In the genomic region with DNA sequence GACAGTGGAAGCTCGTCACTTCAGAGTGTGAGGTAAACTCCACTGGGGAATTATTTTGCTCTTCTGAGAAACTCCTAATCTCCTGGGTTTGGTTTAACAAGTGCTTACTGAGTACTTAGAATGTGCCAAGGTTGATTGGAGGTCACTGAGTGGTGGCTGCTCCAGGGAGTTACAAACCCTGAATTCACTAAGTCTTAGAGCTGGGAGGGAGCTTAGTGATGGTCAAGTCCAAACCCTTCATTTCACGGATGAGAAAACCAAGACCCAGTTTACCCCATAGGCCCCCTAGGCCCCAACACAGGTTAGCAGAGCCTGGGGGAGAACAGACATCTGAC, we compare ENCODE assay signal across 11 cellular contexts. TPM values are rescaled to one million over a fixed set of nuclear protein-coding genes. Genes with fewer than 3 reads are reported as not detected.
DNase-seq lines count a peak whose midpoint lies in the region; ATAC-seq and TF ChIP-seq lines count a peak whose summit lies in the region.
"Had no signal": no experiment of that assay in that cellular context is flagged by ENCODE, and none has a peak within 500 bp of the region (broad histone marks: within the 10 kb centered on the region; RNA-seq: fewer than 3 reads in every experiment).

No MANE protein-coding gene starts in this region.

- H3F3A ChIP-seq in smooth muscle cell (ENCODE audit: low read depth): no peaks in the 10 kb centered on the region

- no peak overlapping the region for H2AFZ ChIP-seq in smooth muscle cell (ENCODE audit: low read depth)

- H3K36me3 ChIP-seq in CD8-positive, alpha-beta T cell (ENCODE audit: insufficient read depth, low read length): no peaks in the 10 kb centered on the region
- H3K36me3 ChIP-seq in lung (ENCODE audit: control insufficient read depth in 2 of 2, insufficient read depth in 2 of 2, low read length in 2 of 2) (no peaks in the 10 kb centered on the region), suprapubic skin (peaks cover 3% of the 10 kb centered on the region), smooth muscle cell (ENCODE audit: low read depth) (no peaks in the 10 kb centered on the region)

- no peak overlapping the region for H3K9ac ChIP-seq in smooth muscle cell (ENCODE audit: low read depth)

- no peak for TF ChIP-seq EP300 in suprapubic skin (IDR thresholded peaks at IDR 0.05)

- H3K27me3 ChIP-seq in CD8-positive, alpha-beta T cell (ENCODE audit: insufficient read depth, low read length): no peaks in the 10 kb centered on the region
- H3K27me3 ChIP-seq in lung (ENCODE audit: control insufficient read depth, insufficient read depth) (no peaks in the 10 kb centered on the region), suprapubic skin (no peaks in the 10 kb centered on the region), smooth muscle cell (ENCODE audit: low read depth) (no peaks in the 10 kb centered on the region)
- H3K27me3 ChIP-seq: tibial artery had no signal

- no peaks in the 10 kb centered on the region for H3K9me3 Mint-ChIP-seq in CD8-positive, alpha-beta T cell
- H3K9me3 Mint-ChIP-seq in T-helper 1 cell treated with Interleukin-12 subunit alpha and Interleukin-12 subunit beta and Interleukin-4 antibody, amounts not matched to agents 30 μg/mL and 1 μg/mL, for 36 hours: no peaks in the 10 kb centered on the region

- peak overlapping the region; percentile 43 for H3K27ac ChIP-seq in CD8-positive, alpha-beta T cell (ENCODE audit: low read depth, low read length)
- no peak overlapping the region for H3K27ac ChIP-seq in lung (ENCODE audit: low read depth in 1 of 2, low read length in 1 of 2)
- H3K27ac ChIP-seq in suprapubic skin: no peak overlapping the region
- H3K27ac ChIP-seq in smooth muscle cell (ENCODE audit: low read depth): no peak overlapping the region
- H3K27ac ChIP-seq: tibial artery had no signal

- CTCF ChIA-PET in CD8-positive, alpha-beta T cell (lab: Charles Lee): interaction anchor here (1.1 to 2.8 kb wide), 2 partner anchors 41 to 44 kb away, joined by 6 to 18 read pairs; no protein-coding TSS in a partner anchor

- H3K4me1 ChIP-seq in CD8-positive, alpha-beta T cell (ENCODE audit: insufficient read depth, low read length): peaks cover 22% of the 10 kb centered on the region
- peaks cover 0 to 7% of the 10 kb centered on the region in 2 donors for H3K4me1 ChIP-seq in lung (ENCODE audit: control insufficient read depth in 2 of 2, insufficient read depth in 2 of 2, low read length in 2 of 2)
- H3K4me1 ChIP-seq in suprapubic skin: no peaks in the 10 kb centered on the region
- no peaks in the 10 kb centered on the region for H3K4me1 ChIP-seq in smooth muscle cell (ENCODE audit: low read depth)
- H3K4me1 ChIP-seq: tibial artery had no signal

- H3K79me2 ChIP-seq in smooth muscle cell (ENCODE audit: low read depth): no peaks in the 10 kb centered on the region

- POLR2A ChIA-PET in CD8-positive, alpha-beta T cell (lab: Charles Lee): interaction anchor here (1.0 to 1.5 kb wide), 4 partner anchors 9 to 44 kb away, joined by 3 to 6 read pairs (median 4); no protein-coding TSS in a partner anchor

- H3K27me3 Mint-ChIP-seq in CD8-positive, alpha-beta T cell (ENCODE audit: low read depth): no peaks in the 10 kb centered on the region
- H3K27me3 Mint-ChIP-seq in T-helper 1 cell treated with Interleukin-12 subunit alpha and Interleukin-12 subunit beta and Interleukin-4 antibody, amounts not matched to agents 30 μg/mL and 1 μg/mL, for 36 hours (ENCODE audit: low read depth): no peaks in the 10 kb centered on the region

- intact Hi-C loops in CD8-positive, alpha-beta T cell (cut with DNase I, micrococcal nuclease): no loop called here

- WGBS in lung, 2 donors: 61 to 64% methylated on average over 2 of the region's 2 CpGs
- 76% methylated on average over 2 of the region's 2 CpGs for WGBS in suprapubic skin
- WGBS in smooth muscle cell (ENCODE audit: low lambda C conversion rate): 88% methylated on average over 2 of the region's 2 CpGs

- no peak overlapping the region for H3K4me3 ChIP-seq in CD8-positive, alpha-beta T cell (ENCODE audit: low read depth, low read length)
- H3K4me3 ChIP-seq in lung: no peak overlapping the region
- H3K4me3 ChIP-seq in suprapubic skin: no peak overlapping the region
- no peak overlapping the region for H3K4me3 ChIP-seq in smooth muscle cell
- H3K4me3 ChIP-seq: tibial artery had no signal

- no peak for ATAC-seq in CD8-positive, alpha-beta T cell
- peak; percentile 16 for ATAC-seq in GM19372 (IDR thresholded peaks at IDR 0.05; ENCODE audit: low read depth, unreplicated experiment)
- ATAC-seq in lung (ENCODE audit: insufficient read depth, low FRiP score): peak; percentile 27

- H3K36me3 Mint-ChIP-seq in CD8-positive, alpha-beta T cell: peaks cover 10% of the 10 kb centered on the region
- no peaks in the 10 kb centered on the region for H3K36me3 Mint-ChIP-seq in T-helper 1 cell treated with Interleukin-12 subunit alpha and Interleukin-12 subunit beta and Interleukin-4 antibody, amounts not matched to agents 30 μg/mL and 1 μg/mL, for 36 hours (ENCODE audit: low read depth)

- DNase-seq in CD8-positive, alpha-beta T cell: no peak
- DNase-seq in lung (ENCODE audit: low spot score): no peak
- no peak for DNase-seq in suprapubic skin (ENCODE audit: low spot score in 2 of 2)
- DNase-seq in mesenteric fat pad (ENCODE audit: low spot score): no peak
- DNase-seq in NCI-H1417 treated with DMSO at 0.1 percent for 48 hours (lab: John Stamatoyannopoulos, UW): no peak
- no peak for DNase-seq in smooth muscle cell (lab: John Stamatoyannopoulos, UW; ENCODE audit: unreplicated experiment)
- DNase-seq: foreskin melanocyte, islet precursor cell, tibial artery had no signal

- peak overlapping the region; percentile 95 for H3K27ac Mint-ChIP-seq in CD8-positive, alpha-beta T cell
- peak overlapping the region; percentile 34 for H3K27ac Mint-ChIP-seq in T-helper 1 cell treated with Interleukin-12 subunit alpha and Interleukin-12 subunit beta and Interleukin-4 antibody, amounts not matched to agents 30 μg/mL and 1 μg/mL, for 36 hours

- peaks cover 22% of the 10 kb centered on the region for H3K4me1 Mint-ChIP-seq in CD8-positive, alpha-beta T cell (ENCODE audit: low read depth)
- peaks cover 9% of the 10 kb centered on the region for H3K4me1 Mint-ChIP-seq in T-helper 1 cell treated with Interleukin-12 subunit alpha and Interleukin-12 subunit beta and Interleukin-4 antibody, amounts not matched to agents 30 μg/mL and 1 μg/mL, for 36 hours (ENCODE audit: low read depth)

- no peak overlapping the region for H3K4me2 ChIP-seq in smooth muscle cell

- TF ChIP-seq POLR2A in suprapubic skin (IDR thresholded peaks at IDR 0.05): no peak

- no peak for TF ChIP-seq CTCF in CD8-positive, alpha-beta T cell (IDR thresholded peaks at IDR 0.05)
- TF ChIP-seq CTCF in lung (IDR thresholded peaks at IDR 0.05; ENCODE audit: control extremely low read depth, extremely low read depth) (no peak), suprapubic skin (IDR thresholded peaks at IDR 0.05) (no peak), smooth muscle cell (IDR thresholded peaks at IDR 0.05; ENCODE audit: borderline replicate concordance, insufficient read depth, poor library complexity, severe bottlenecking) (no peak)

- H4K20me1 ChIP-seq in smooth muscle cell (ENCODE audit: low read depth): no peaks in the 10 kb centered on the region

- peak overlapping the region; percentile 73 for H3K4me3 Mint-ChIP-seq in CD8-positive, alpha-beta T cell
- H3K4me3 Mint-ChIP-seq in T-helper 1 cell treated with Interleukin-12 subunit alpha and Interleukin-12 subunit beta and Interleukin-4 antibody, amounts not matched to agents 30 μg/mL and 1 μg/mL, for 36 hours: no peak overlapping the region

- H3K9me3 ChIP-seq in CD8-positive, alpha-beta T cell (ENCODE audit: low read length): no peaks in the 10 kb centered on the region
- H3K9me3 ChIP-seq in lung (ENCODE audit: control insufficient read depth in 2 of 2, insufficient read depth in 1 of 2, low read length in 1 of 2) (no peaks in the 10 kb centered on the region), suprapubic skin (no peaks in the 10 kb centered on the region), smooth muscle cell (replicated peaks; ENCODE audit: low read depth) (no peaks in the 10 kb centered on the region)
- H3K9me3 ChIP-seq: tibial artery had no signal

RNA-seq across cellular contexts. Expression of a gene that starts 52.0 kb away (rescaled TPM):
- total RNA-seq in CD8-positive, alpha-beta T cell: 1 to 10 TPM; 5.7 to 8.0 TPM
- 1 to 10 TPM; 5.2 to 9.6 TPM for total RNA-seq in lung
- 1 to 10 TPM in 1 of 2 donors, under 1 TPM in 1; 0.85 to 2.5 TPM for polyA plus RNA-seq in lung
- 10 to 100 TPM in 1 of 4 donors, 1 to 10 TPM in 3; 3.2 to 30.4 (median 4.2) TPM for total RNA-seq in suprapubic skin
- total RNA-seq in mesenteric fat pad: 2.0 TPM
- total RNA-seq in smooth muscle cell: 0.99 and 3.1 TPM in 2 replicates
- polyA plus RNA-seq in smooth muscle cell: 0.46 and 1.5 TPM in 2 replicates
